In the genomic region with DNA sequence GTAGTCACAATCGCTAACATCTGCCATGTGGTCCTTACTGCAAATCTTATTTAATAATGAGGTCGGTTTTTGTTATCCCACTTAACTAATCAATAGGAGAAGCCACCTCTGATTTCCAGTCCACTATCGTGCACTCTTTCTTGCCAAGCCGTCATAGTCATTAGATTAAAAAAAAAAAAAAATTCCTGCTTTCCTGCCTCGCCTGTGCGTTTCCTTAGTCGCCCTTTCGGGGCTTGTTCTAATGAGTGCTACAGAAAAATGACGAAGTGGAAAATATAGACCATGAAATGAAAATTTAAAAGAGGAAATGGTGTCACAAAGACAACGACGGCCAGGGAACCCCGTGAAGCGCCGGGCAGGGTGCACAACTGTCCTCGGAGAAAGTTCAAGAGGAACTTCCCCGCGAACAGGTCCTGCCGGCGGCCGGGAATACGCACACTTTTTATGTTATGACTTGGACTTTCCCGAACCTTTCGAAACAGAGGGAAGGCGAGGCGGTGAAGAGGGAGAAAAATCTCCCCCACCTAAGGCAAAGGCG, we compare ENCODE assay signal across 8 cellular contexts. TPM values are rescaled to one million over a fixed set of nuclear protein-coding genes. Genes with fewer than 3 reads are reported as not detected.
A peak's percentile ranks its signal among the peaks of the same experiment; 100 is the strongest.
DNase-seq lines count a peak whose midpoint lies in the region; ATAC-seq and TF ChIP-seq lines count a peak whose summit lies in the region.

No MANE protein-coding gene starts in this region.

- intact Hi-C loops in OCI-LY7 (cut with micrococcal nuclease; ENCODE audit: unreplicated experiment), result loop anchor here (2.0 kb wide), 2 partner anchors 73 to 923 kb away; a partner anchor contains a TSS

- peak; percentile 30 to 42 for ATAC-seq in activated CD4-positive, CD25-positive, alpha-beta regulatory T cell treated with anti-CD3 and anti-CD28 coated beads, Interleukin-2, amount 50 U/mL, for 24 hours
- peak; percentile 24 for ATAC-seq in HG02973 (IDR thresholded peaks at IDR 0.05; ENCODE audit: unreplicated experiment)

- DNase-seq in activated CD4-positive, CD25-positive, alpha-beta regulatory T cell treated with anti-CD3 and anti-CD28 coated beads, Interleukin-2, amount 50 U/mL, for 72 hours, result no peak
- DNase-seq in OCI-LY7 (ENCODE audit: low spot score) (peak; percentile 80), astrocyte of the cerebellum (ENCODE audit: low read depth) (no peak), smooth muscle cell of the brain vasculature (ENCODE audit: low read depth, low spot score) (peak; percentile 21), GM19240 (ENCODE audit: insufficient read length, low spot score) (no peak)

- CTCF ChIA-PET in OCI-LY7 (lab: Charles Lee; ENCODE audit: unreplicated experiment), result no interaction called here

- H3K9me3 ChIP-seq in OCI-LY7 (ENCODE audit: low read length) (no peaks in the 10 kb centered on the region), iPS-18c (ENCODE audit: control insufficient read depth, insufficient read depth, low read length) (no peaks in the 10 kb centered on the region)

- peaks cover 26% of the 10 kb centered on the region for H3K36me3 ChIP-seq in OCI-LY7 (ENCODE audit: insufficient read depth, low read length)

- H3K9me2 ChIP-seq in OCI-LY7 (ENCODE audit: insufficient read depth, low read length), result no peaks in the 10 kb centered on the region

- H3K4me1 ChIP-seq in OCI-LY7 (ENCODE audit: insufficient read depth, low read length, poor library complexity, severe bottlenecking), result peaks cover 48% of the 10 kb centered on the region

- peak overlapping the region; percentile 81 for H3K4me3 ChIP-seq in OCI-LY7 (ENCODE audit: low read depth, low read length, poor library complexity, severe bottlenecking)
- peak overlapping the region; percentile 59 for H3K4me3 ChIP-seq in astrocyte of the cerebellum (ENCODE audit: low read depth, low read length)
- peak overlapping the region; percentile 34 for H3K4me3 ChIP-seq in iPS-18c (ENCODE audit: insufficient read depth, low read depth, low read length)

- TF ChIP-seq CTCF in OCI-LY7 (conservative IDR thresholded peaks at IDR 0.05; ENCODE audit: low read length), result no peak
- no peak for TF ChIP-seq CTCF in astrocyte of the cerebellum (IDR thresholded peaks at IDR 0.05; ENCODE audit: low read depth, low read length, missing control alignments)

- peak overlapping the region; percentile 89; the same call in 1 of the 2 replicates for H2AFZ ChIP-seq in OCI-LY7 (ENCODE audit: low read length)

- peak overlapping the region; percentile 86 for H3K27ac ChIP-seq in OCI-LY7 (ENCODE audit: low read depth, low read length, poor library complexity, severe bottlenecking)

- peaks cover 12% of the 10 kb centered on the region; the same call in 1 of the 2 replicates for H4K20me1 ChIP-seq in OCI-LY7 (ENCODE audit: insufficient read depth, low read length)

- BruUV-seq in OCI-LY7 (replicated peaks; lab: Mats Ljungman, UMichigan), result TSS peak; percentile 93

- H3K79me2 ChIP-seq in OCI-LY7 (ENCODE audit: insufficient read depth, low read depth, low read length), result peaks cover 35% of the 10 kb centered on the region

- peak overlapping the region; percentile 87 for H3K4me2 ChIP-seq in OCI-LY7 (ENCODE audit: low read length)

- POLR2A ChIA-PET in OCI-LY7 (lab: Charles Lee), result interaction anchor here (0.6 to 2.0 kb wide), 2 partner anchors 9 to 32 kb away, joined by 6 to 16 read pairs; no protein-coding TSS in a partner anchor

- in situ Hi-C loops in astrocyte of the cerebellum (cut with HindIII; ENCODE audit: low sequenced_read_pairs), result no loop called here

RNA-seq across cellular contexts. Expression of a gene that starts 0.3 kb away (rescaled TPM):
- 35.8 and 46.2 TPM in 2 replicates for total RNA-seq in OCI-LY7 (2014; rRNA removed; shearing (Covaris generic))
- 43.5 and 47.7 TPM in 2 replicates for total RNA-seq in OCI-LY7 (2022)

Comparison
In these comparisons a context has a peak if more than half of its experiments do, and no peak if none do; other contexts are left out.
1. DNase-seq: peak in OCI-LY7 (single experiment) and smooth muscle cell of the brain vasculature (single experiment); none in activated CD4-positive, CD25-positive, alpha-beta regulatory T cell treated with anti-CD3 and anti-CD28 coated beads, Interleukin-2, amount 50 U/mL, for 72 hours (single experiment), astrocyte of the cerebellum (single experiment) and GM19240 (single experiment).
2. Peak in every context shown above with its lines, with median percentiles within 50 percentile points of each other: H3K4me3 ChIP-seq.